In genomic region chr5:6632931-6633468, GRCh38 we compare ENCODE assay signal across 1 cellular context.
TF ChIP-seq lines count a peak whose summit lies in the region.

Gene NSUN2, minus strand, starts transcription at chr5:6633044. Its CDS starts 65 bp downstream, at chr5:6632979.
Gene SRD5A1, plus strand, starts transcription at chr5:6633440. Its CDS starts 137 bp downstream, at chr5:6633577.

TF ChIP-seq in HepG2, 621 proteins besides CTCF, POLR2A, EP300 and RAD21 (continued from another document and continues in another):
- TF ChIP-seq ZNF280B (CRISPR knock-in tag; IDR thresholded peaks at IDR 0.05; ENCODE audit: borderline replicate concordance) (peak; percentile 25; the same call in 1 of the 2 replicates), ZNF660 (CRISPR knock-in tag; IDR thresholded peaks at IDR 0.05; ENCODE audit: borderline replicate concordance, low read depth) (no peak), CAMTA2 (CRISPR knock-in tag; IDR thresholded peaks at IDR 0.05; ENCODE audit: borderline replicate concordance) (0 out of 2 replicates have a peak, but pooled peaks have one; percentile 9), UBTF (CRISPR knock-in tag; IDR thresholded peaks at IDR 0.05) (no peak), ZNF607 (CRISPR knock-in tag; IDR thresholded peaks at IDR 0.05; ENCODE audit: borderline replicate concordance) (no peak), ZNF280D (CRISPR knock-in tag; IDR thresholded peaks at IDR 0.05) (no peak), ZNF441 (CRISPR knock-in tag; IDR thresholded peaks at IDR 0.05; ENCODE audit: borderline replicate concordance) (no peak), ISX (CRISPR knock-in tag; conservative IDR thresholded peaks at IDR 0.05) (no peak), ELF4 (CRISPR knock-in tag; IDR thresholded peaks at IDR 0.05; ENCODE audit: borderline replicate concordance) (no peak), CBFB (CRISPR knock-in tag; IDR thresholded peaks at IDR 0.05) (0 out of 2 replicates have a peak, but pooled peaks have one; percentile 54), ZSCAN12 (CRISPR knock-in tag; IDR thresholded peaks at IDR 0.05) (no peak), GFI1 (CRISPR knock-in tag; IDR thresholded peaks at IDR 0.05; ENCODE audit: borderline replicate concordance) (peak; percentile 41; the same call in 1 of the 2 replicates), HMGA1 (CRISPR knock-in tag; conservative IDR thresholded peaks at IDR 0.05) (no peak), SMAD3 (CRISPR knock-in tag; IDR thresholded peaks at IDR 0.05) (0 out of 2 replicates have a peak, but pooled peaks have one; percentile 24), ZNF235 (CRISPR knock-in tag; IDR thresholded peaks at IDR 0.05; ENCODE audit: borderline replicate concordance) (no peak), SMARCC2 (IDR thresholded peaks at IDR 0.05) (no peak), ZNF879 (CRISPR knock-in tag; IDR thresholded peaks at IDR 0.05) (no peak), ZNF577 (CRISPR knock-in tag; IDR thresholded peaks at IDR 0.05; ENCODE audit: borderline replicate concordance, low read depth) (no peak), HNF1A (IDR thresholded peaks at IDR 0.05; ENCODE audit: low read depth) (no peak), HNF1A (CRISPR knock-in tag; IDR thresholded peaks at IDR 0.05; ENCODE audit: borderline replicate concordance) (peak; percentile 40; the same call in 1 of the 2 replicates), AFF4 (CRISPR knock-in tag; IDR thresholded peaks at IDR 0.05) (no peak), THAP11 (CRISPR knock-in tag; IDR thresholded peaks at IDR 0.05) (peak; percentile 89), E2F5 (CRISPR knock-in tag; conservative IDR thresholded peaks at IDR 0.05) (no peak), TRAFD1 (CRISPR knock-in tag; IDR thresholded peaks at IDR 0.05; ENCODE audit: borderline replicate concordance) (no peak), KDM2A (CRISPR knock-in tag; IDR thresholded peaks at IDR 0.05; ENCODE audit: borderline replicate concordance, low read depth) (peak; percentile 48; the same call in 1 of the 2 replicates), PAX8 (CRISPR knock-in tag; IDR thresholded peaks at IDR 0.05; ENCODE audit: borderline replicate concordance) (no peak), ZNF552 (CRISPR knock-in tag; IDR thresholded peaks at IDR 0.05; ENCODE audit: borderline replicate concordance) (no peak), KLF13 (CRISPR knock-in tag; IDR thresholded peaks at IDR 0.05) (no peak), GLMP (CRISPR knock-in tag; IDR thresholded peaks at IDR 0.05; ENCODE audit: borderline replicate concordance) (no peak), BCL6 (CRISPR knock-in tag; IDR thresholded peaks at IDR 0.05) (no peak), ARID5B (CRISPR knock-in tag; IDR thresholded peaks at IDR 0.05) (peak; percentile 11; the same call in 1 of the 2 replicates), BRCA1 (CRISPR knock-in tag; IDR thresholded peaks at IDR 0.05) (0 out of 2 replicates have a peak, but pooled peaks have one; percentile 23)
